Comparison of ENCODE assay signal across 18 cellular contexts in the genomic region with DNA sequence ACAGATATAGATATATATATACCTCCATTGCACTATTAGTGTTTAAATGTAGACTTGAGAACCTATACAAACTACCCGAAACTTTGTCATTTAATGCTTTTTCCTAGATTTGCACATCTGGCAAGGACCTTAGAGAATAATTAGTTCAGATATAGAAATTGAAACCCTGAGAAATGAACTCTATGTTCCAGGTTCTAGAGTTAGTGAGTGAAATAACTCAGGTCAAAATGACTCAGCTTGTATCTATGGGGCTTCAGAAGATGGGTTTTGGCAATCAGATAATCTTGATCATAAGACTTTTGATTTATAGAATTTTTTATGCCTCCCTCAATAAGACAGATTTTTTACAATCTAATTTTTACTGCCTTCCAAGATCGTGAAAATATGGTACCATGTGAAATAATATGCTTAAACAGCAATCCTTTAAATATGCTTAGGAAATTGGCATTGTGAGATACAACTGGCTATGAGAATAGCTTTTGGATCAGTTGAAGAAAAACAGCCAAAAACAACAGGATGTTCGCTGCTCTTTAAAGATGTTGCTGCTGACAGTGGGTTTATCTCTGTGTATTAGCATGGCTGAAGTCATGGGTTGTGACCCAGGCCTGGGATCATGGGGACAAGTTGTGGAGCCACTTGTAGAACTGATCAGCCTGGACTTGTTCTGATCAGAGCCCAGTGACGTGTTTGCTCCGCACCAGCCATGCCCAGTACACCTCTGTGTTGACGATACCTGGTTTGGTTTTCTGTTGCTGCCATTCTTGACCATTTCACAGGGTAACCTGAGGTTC.
A peak's percentile ranks its signal among the peaks of the same experiment; 100 is the strongest.
DNase-seq lines count a peak whose midpoint lies in the region; ATAC-seq, FAIRE-seq and TF ChIP-seq lines count a peak whose summit lies in the region.
"Had no signal": no experiment of that assay in that cellular context is flagged by ENCODE, and none has a peak within 500 bp of the region (broad histone marks: within the 10 kb centered on the region; RNA-seq: fewer than 3 reads in every experiment).

No MANE protein-coding gene starts in this region.

- 74 to 77% methylated on average over 6 of the region's 6 CpGs for WGBS in heart right ventricle, 2 donors

- H3K27ac ChIP-seq in heart right ventricle (peak overlapping the region; percentile 11 to 82 (median 68)), gastrocnemius medialis (peak overlapping the region; percentile 47 to 71 (median 60))
- H3K27ac ChIP-seq: thoracic aorta had no signal

- H3K9me3 ChIP-seq in heart right ventricle (peaks cover 0 to 6% (median 0%) of the 10 kb centered on the region in 11 donors), gastrocnemius medialis (no peaks in the 10 kb centered on the region)
- H3K9me3 ChIP-seq: BE2C, thoracic aorta had no signal

- ATAC-seq in HG02884 (IDR thresholded peaks at IDR 0.05; ENCODE audit: unreplicated experiment): peak; percentile 65
- ATAC-seq in heart right ventricle: peak in 7 of 8 donors; percentile 36 to 75 (median 68)
- peak in 1 of 2 donors; percentile 29 for ATAC-seq in gastrocnemius medialis
- no peak for ATAC-seq in HG03460 (IDR thresholded peaks at IDR 0.05; ENCODE audit: unreplicated experiment)
- no peak for ATAC-seq in GM21360 (IDR thresholded peaks at IDR 0.05; ENCODE audit: unreplicated experiment)
- ATAC-seq: activated T-cell treated with anti-CD3 and anti-CD28 coated beads, Interleukin-2, amount 50 U/mL, for 4 hours; Panc1 had no signal

- H3K36me3 ChIP-seq in heart right ventricle (peaks cover 0 to 15% (median 0%) of the 10 kb centered on the region in 9 donors), gastrocnemius medialis (no peaks in the 10 kb centered on the region)

- in situ Hi-C loops in gastrocnemius medialis (cut with MboI; ENCODE audit: low sequenced_read_pairs in 4 of 4): loop anchor here in 1 of 4 donors (25.0 kb wide), 1 partner anchor 663 kb away; a partner anchor contains a TSS

- intact Hi-C loops in heart right ventricle (cut with DNase I) (loop anchor here in 2 of 10 donors (5.0 kb wide), 2 partner anchors 38 to 263 kb away; a partner anchor contains a TSS), gastrocnemius medialis (cut with DNase I; ENCODE audit: low total_unique reads) (no loop called here)

- no peak for TF ChIP-seq POLR2A in GM12891 (IDR thresholded peaks at IDR 0.05; ENCODE audit: low read depth, low read length)
- no peak for TF ChIP-seq POLR2A in gastrocnemius medialis (IDR thresholded peaks at IDR 0.05)

- H3K4me3 ChIP-seq in heart right ventricle: no peak overlapping the region
- no peak overlapping the region for H3K4me3 ChIP-seq in gastrocnemius medialis
- H3K4me3 ChIP-seq: lung, thoracic aorta had no signal

- DNase-seq in GM12891 (ENCODE audit: insufficient read length, low spot score): no peak
- DNase-seq in heart right ventricle: peak; percentile 46 to 60
- peak in 1 of 2 donors; percentile 23 for DNase-seq in gastrocnemius medialis
- DNase-seq in NCI-H187 (lab: John Stamatoyannopoulos, UW): no peak
- no peak for DNase-seq in GM03348 (ENCODE audit: low spot score)
- DNase-seq: activated T-cell treated with anti-CD3 and anti-CD28 coated beads, Interleukin-2, amount 50 U/mL, for 4 hours; BE2C; DMS79; erythroblast; GOT3; NCI-H1436; NCI-H510A had no signal

- no peak for TF ChIP-seq CTCF in heart right ventricle (IDR thresholded peaks at IDR 0.05)
- no peak for TF ChIP-seq CTCF in gastrocnemius medialis (IDR thresholded peaks at IDR 0.05 in 4 of 5, conservative IDR thresholded peaks at IDR 0.05 in 1 of 5)

- H3K4me1 ChIP-seq in heart right ventricle: peaks cover 6 to 55% (median 38%) of the 10 kb centered on the region in 9 donors
- peaks cover 42 to 50% of the 10 kb centered on the region in 2 donors for H3K4me1 ChIP-seq in gastrocnemius medialis
- H3K4me1 ChIP-seq: BE2C had no signal

- H3K27me3 ChIP-seq in heart right ventricle (no peaks in the 10 kb centered on the region), gastrocnemius medialis (no peaks in the 10 kb centered on the region)
- H3K27me3 ChIP-seq: BE2C had no signal

- peak; percentile 57 for FAIRE-seq in GM12891 (lab: Jason Lieb, UNC)

TF ChIP-seq in GM12891, 5 proteins besides CTCF, POLR2A, EP300 and RAD21:
- TF ChIP-seq TAF1 (IDR thresholded peaks at IDR 0.05; ENCODE audit: low read depth, low read length) (no peak), POLR2AphosphoS5 (IDR thresholded peaks at IDR 0.05; ENCODE audit: low read depth, low read length) (no peak)

Comparison
In these comparisons a context has a peak if more than half of its experiments do, and no peak if none do; other contexts are left out.
1. DNase-seq: peak in heart right ventricle (2 of 2); none in GM12891 (single experiment), NCI-H187 (0 of 2) and GM03348 (single experiment).
2. ATAC-seq: peak in HG02884 (single experiment) and heart right ventricle (7 of 8); none in HG03460 (single experiment) and GM21360 (single experiment).